ENCODE assay signal across 28 cellular contexts in genomic region chr16:68504066-68504465, GRCh38.
"Had no signal": no experiment of that assay in that cellular context is flagged by ENCODE, and none has a peak within 500 bp of the region (broad histone marks: within the 10 kb centered on the region; RNA-seq: fewer than 3 reads in every experiment).

No MANE protein-coding gene starts in this region.

- H3K4me1 ChIP-seq: parathyroid adenoma, psoas muscle, right lobe of liver, sigmoid colon, stomach, thyroid gland, tibial nerve, vagina had no signal

- H3K4me3 Mint-ChIP-seq: natural killer cell treated with Interleukin-12 subunit alpha and Interleukin-12 subunit beta and Interleukin-15 and Interleukin-18, amount 100 ng/mL, for 72 hours; nephron progenitor cell; neural crest cell; stimulated activated effector memory CD8-positive, alpha-beta T cell treated with anti-CD3 and anti-CD28 coated beads, Interleukin-12 subunit alpha, Interleukin-12 subunit beta, amount 100 ng/mL, for 72 hours; stimulated activated naive B cell treated with anti-CD40 and anti-IgM and Interleukin-4, amounts not matched to agents 10 μg/mL and 1 μg/mL and 100 μg/mL, for 72 hours; stimulated activated naive CD8-positive, alpha-beta T cell treated with anti-CD3 and anti-CD28 coated beads, Interleukin-15, Interleukin-2, amounts not matched to agents 100 ng/mL and 50 ng/mL, for 24 hours had no signal

- H3K4me3 ChIP-seq: ovary, psoas muscle, right lobe of liver, sigmoid colon, stomach, thoracic aorta, thyroid gland, tibial nerve, upper lobe of left lung, vagina had no signal

- H3K4me1 Mint-ChIP-seq: nephron progenitor cell; neural crest cell; stimulated activated effector memory CD8-positive, alpha-beta T cell treated with anti-CD3 and anti-CD28 coated beads, Interleukin-12 subunit alpha, Interleukin-12 subunit beta, amount 100 ng/mL, for 72 hours; stimulated activated naive B cell treated with anti-CD40 and anti-IgM and Interleukin-4, amounts not matched to agents 10 μg/mL and 1 μg/mL and 100 μg/mL, for 72 hours had no signal

- H3K9ac ChIP-seq: parathyroid adenoma had no signal

- H3K27ac ChIP-seq: ovary, parathyroid adenoma, psoas muscle, right lobe of liver, sigmoid colon, stomach, thoracic aorta, thyroid gland, tibial nerve, upper lobe of left lung, vagina had no signal

- H3K27ac Mint-ChIP-seq: natural killer cell treated with Interleukin-12 subunit alpha and Interleukin-12 subunit beta and Interleukin-15 and Interleukin-18, amount 100 ng/mL, for 72 hours; nephron progenitor cell; progenitor cell of endocrine pancreas; stimulated activated effector memory CD8-positive, alpha-beta T cell treated with anti-CD3 and anti-CD28 coated beads, Interleukin-12 subunit alpha, Interleukin-12 subunit beta, amount 100 ng/mL, for 72 hours; stimulated activated naive B cell treated with anti-CD40 and anti-IgM and Interleukin-4, amounts not matched to agents 10 μg/mL and 1 μg/mL and 100 μg/mL, for 72 hours; stimulated activated naive CD8-positive, alpha-beta T cell treated with anti-CD3 and anti-CD28 coated beads, Interleukin-15, Interleukin-2, amounts not matched to agents 100 ng/mL and 50 ng/mL, for 24 hours had no signal

- H3K36me3 ChIP-seq: ovary, right lobe of liver, sigmoid colon, stomach, thoracic aorta, thyroid gland, tibial nerve, upper lobe of left lung, vagina had no signal

- DNase-seq: nephron progenitor cell; occipital lobe; ovary; psoas muscle; right cardiac atrium; right lobe of liver; sigmoid colon; small intestine; stimulated activated CD4-positive, alpha-beta T cell treated with anti-CD3 and anti-CD28 coated beads, Interleukin-15, amount 100 ng/mL, for 24 hours; stimulated activated CD4-positive, alpha-beta T cell treated with anti-CD3 and anti-CD28 coated beads, Interleukin-2, amount 100 ng/mL, for 24 hours; stimulated activated CD4-positive, alpha-beta T cell treated with anti-CD3 and anti-CD28 coated beads, Interleukin-2, amount 100 ng/mL, for 48 hours; stimulated activated CD4-positive, alpha-beta T cell treated with anti-CD3 and anti-CD28 coated beads, Interleukin-4, amount 100 ng/mL, for 24 hours; stimulated activated naive B cell treated with anti-CD40 and anti-IgM and Interleukin-4, amounts not matched to agents 10 μg/mL and 1 μg/mL and 100 μg/mL, for 72 hours; stimulated activated naive CD4-positive, alpha-beta T cell treated with Interleukin-2 at 50 U/mL for 16 hours; stomach; thyroid gland; trophoblast cell; upper lobe of left lung had no signal

- H2AFZ ChIP-seq: parathyroid adenoma had no signal

- H3K9me3 Mint-ChIP-seq: natural killer cell treated with Interleukin-12 subunit alpha and Interleukin-12 subunit beta and Interleukin-15 and Interleukin-18, amount 100 ng/mL, for 72 hours; nephron progenitor cell; neural crest cell; stimulated activated effector memory CD8-positive, alpha-beta T cell treated with anti-CD3 and anti-CD28 coated beads, Interleukin-12 subunit alpha, Interleukin-12 subunit beta, amount 100 ng/mL, for 72 hours; stimulated activated naive B cell treated with anti-CD40 and anti-IgM and Interleukin-4, amounts not matched to agents 10 μg/mL and 1 μg/mL and 100 μg/mL, for 72 hours; stimulated activated naive CD8-positive, alpha-beta T cell treated with anti-CD3 and anti-CD28 coated beads, Interleukin-15, Interleukin-2, amounts not matched to agents 100 ng/mL and 50 ng/mL, for 24 hours had no signal

- H3K27me3 ChIP-seq: ovary, right lobe of liver, thyroid gland, upper lobe of left lung, vagina had no signal

- H3K9me3 ChIP-seq: ovary, psoas muscle, right lobe of liver, sigmoid colon, stomach, thoracic aorta, thyroid gland, tibial nerve, upper lobe of left lung, vagina had no signal

- H3K36me3 Mint-ChIP-seq: natural killer cell treated with Interleukin-12 subunit alpha and Interleukin-12 subunit beta and Interleukin-15 and Interleukin-18, amount 100 ng/mL, for 72 hours; stimulated activated effector memory CD8-positive, alpha-beta T cell treated with anti-CD3 and anti-CD28 coated beads, Interleukin-12 subunit alpha, Interleukin-12 subunit beta, amount 100 ng/mL, for 72 hours; stimulated activated naive B cell treated with anti-CD40 and anti-IgM and Interleukin-4, amounts not matched to agents 10 μg/mL and 1 μg/mL and 100 μg/mL, for 72 hours had no signal

- FAIRE-seq: small intestine, urothelium cell line had no signal
